ENCODE assay signal across 16 cellular contexts in the genomic region with DNA sequence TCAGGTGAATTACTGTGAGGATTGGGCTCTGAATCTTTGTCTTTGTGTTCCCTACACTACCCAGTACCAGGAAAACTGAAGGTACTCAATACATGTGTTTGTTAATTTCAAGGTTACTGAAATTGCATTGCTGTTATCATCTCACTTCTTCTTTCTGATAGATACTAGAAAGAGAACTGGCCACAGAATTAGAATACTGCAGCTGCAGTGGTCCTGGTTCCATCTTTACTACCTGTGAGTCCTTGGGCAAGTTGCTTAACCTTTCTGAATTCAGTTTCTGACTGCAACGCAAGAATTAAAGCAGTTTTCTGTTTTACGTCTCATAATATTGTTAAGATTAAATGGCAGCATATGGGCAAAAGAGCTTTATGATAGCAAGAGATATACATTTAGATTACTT.
DNase-seq lines count a peak whose midpoint lies in the region; ATAC-seq and TF ChIP-seq lines count a peak whose summit lies in the region.
"Had no signal": no experiment of that assay in that cellular context is flagged by ENCODE, and none has a peak within 500 bp of the region (broad histone marks: within the 10 kb centered on the region; RNA-seq: fewer than 3 reads in every experiment).

No MANE protein-coding gene starts in this region.

- H3K4me3 ChIP-seq in GM12864 (ENCODE audit: low read depth, low read length) (no peak overlapping the region), psoas muscle (no peak overlapping the region)
- H3K4me3 ChIP-seq: A549, stomach had no signal

- ATAC-seq in GM19328 (IDR thresholded peaks at IDR 0.05; ENCODE audit: unreplicated experiment) (peak; percentile 78), HG02610 (IDR thresholded peaks at IDR 0.05; ENCODE audit: unreplicated experiment) (peak; percentile 84), HG03196 (IDR thresholded peaks at IDR 0.05; ENCODE audit: unreplicated experiment) (peak; percentile 85), psoas muscle (no peak)
- ATAC-seq: A549, left lobe of liver had no signal

- no peak overlapping the region for H3K27ac ChIP-seq in psoas muscle
- H3K27ac ChIP-seq: A549, stomach had no signal

- intact Hi-C loops in psoas muscle (cut with DNase I): no loop called here
- intact Hi-C loops in activated naive CD4-positive, alpha-beta T cell treated with anti-CD3 and anti-CD28 coated beads for 36 hours (cut with micrococcal nuclease): no loop called here

- H3K4me1 Mint-ChIP-seq in activated naive CD4-positive, alpha-beta T cell treated with anti-CD3 and anti-CD28 coated beads for 36 hours (ENCODE audit: low read depth): no peaks in the 10 kb centered on the region

- H3K36me3 Mint-ChIP-seq in activated naive CD4-positive, alpha-beta T cell treated with anti-CD3 and anti-CD28 coated beads for 36 hours (ENCODE audit: low read depth): no peaks in the 10 kb centered on the region

- TF ChIP-seq CTCF in GM12864 (IDR thresholded peaks at IDR 0.05; ENCODE audit: low read depth, low read length, missing control alignments) (no peak), psoas muscle (IDR thresholded peaks at IDR 0.05) (no peak)

- 96 to 98% (median 97%) methylated on average over 2 of the region's 2 CpGs for WGBS in psoas muscle, 3 donors

- DNase-seq in GM12864 (ENCODE audit: low read depth) (peak; percentile 55), NCI-H1105 treated with DMSO at 0.1 percent for 48 hours (lab: John Stamatoyannopoulos, UW) (no peak), psoas muscle (no peak), NCI-H128 (lab: John Stamatoyannopoulos, UW; ENCODE audit: unreplicated experiment) (no peak)
- DNase-seq in activated naive CD4-positive, alpha-beta T cell treated with anti-CD3 and anti-CD28 coated beads for 36 hours: no peak
- DNase-seq: activated CD8-positive, alpha-beta memory T cell treated with anti-CD3 and anti-CD28 coated beads, Interleukin-2, amount 50 U/mL, for 4 hours; DMS79; effector CD8-positive, alpha-beta T cell; NCI-H226; stimulated activated CD4-positive, alpha-beta T cell treated with anti-CD3 and anti-CD28 coated beads, Interleukin-2, amount 100 ng/mL, for 24 hours; stomach had no signal

- no peaks in the 10 kb centered on the region for H3K27me3 Mint-ChIP-seq in activated naive CD4-positive, alpha-beta T cell treated with anti-CD3 and anti-CD28 coated beads for 36 hours (ENCODE audit: low read depth)

- H3K9me3 ChIP-seq in psoas muscle: no peaks in the 10 kb centered on the region
- H3K9me3 ChIP-seq: A549, stomach had no signal

- H3K4me1 ChIP-seq in psoas muscle: no peaks in the 10 kb centered on the region
- H3K4me1 ChIP-seq: A549 had no signal

- no peaks in the 10 kb centered on the region for H3K9me3 Mint-ChIP-seq in activated naive CD4-positive, alpha-beta T cell treated with anti-CD3 and anti-CD28 coated beads for 36 hours

- H3K4me3 Mint-ChIP-seq in activated naive CD4-positive, alpha-beta T cell treated with anti-CD3 and anti-CD28 coated beads for 36 hours: no peak overlapping the region

- no peaks in the 10 kb centered on the region for H3K27me3 ChIP-seq in psoas muscle (ENCODE audit: insufficient read depth in 3 of 3, low read length in 2 of 3)
- H3K27me3 ChIP-seq: stomach had no signal

- no peak overlapping the region for H3K27ac Mint-ChIP-seq in activated naive CD4-positive, alpha-beta T cell treated with anti-CD3 and anti-CD28 coated beads for 36 hours

- H3K36me3 ChIP-seq in psoas muscle (ENCODE audit: insufficient read depth in 1 of 2, low read depth in 1 of 2): no peaks in the 10 kb centered on the region
- H3K36me3 ChIP-seq: stomach had no signal

- CTCF ChIA-PET in activated naive CD4-positive, alpha-beta T cell treated with anti-CD3 and anti-CD28 coated beads for 36 hours (lab: Charles Lee): interaction anchor here (0.7 kb wide), 1 partner anchor 51 kb away, joined by 3 read pairs; no protein-coding TSS in a partner anchor

Comparison
In these comparisons a context has a peak if more than half of its experiments do, and no peak if none do; other contexts are left out.
1. ATAC-seq: peak in GM19328 (single experiment), HG02610 (single experiment) and HG03196 (single experiment); none in psoas muscle (0 of 4).